ENCODE assay signal across 1 cellular context in genomic region chr7:138212314-138212713, GRCh38.
TF ChIP-seq lines count a peak whose summit lies in the region.

No MANE protein-coding gene starts in this region.

TF ChIP-seq in GM23338, 12 proteins besides CTCF, POLR2A, EP300 and RAD21 (continued from another document):
- TF ChIP-seq ZNF331 (CRISPR knock-in tag; IDR thresholded peaks at IDR 0.05; ENCODE audit: low read depth) = no peak
- no peak for TF ChIP-seq REST (IDR thresholded peaks at IDR 0.05; ENCODE audit: unreplicated experiment)
- TF ChIP-seq ZNF462 (CRISPR knock-in tag; IDR thresholded peaks at IDR 0.05) = no peak
- no peak for TF ChIP-seq EZH2 (IDR thresholded peaks at IDR 0.05; ENCODE audit: low read depth, unreplicated experiment)
- no peak for TF ChIP-seq NANOG (IDR thresholded peaks at IDR 0.05; ENCODE audit: borderline replicate concordance)
